In genomic region chr17:68196394-68197090, GRCh38 we compare ENCODE assay signal across 10 cellular contexts. TPM values are rescaled to one million over a fixed set of nuclear protein-coding genes. Genes with fewer than 3 reads are reported as not detected.
DNase-seq lines count a peak whose midpoint lies in the region; ATAC-seq lines count a peak whose summit lies in the region.
"Had no signal": no experiment of that assay in that cellular context is flagged by ENCODE, and none has a peak within 500 bp of the region (broad histone marks: within the 10 kb centered on the region; RNA-seq: fewer than 3 reads in every experiment).

No MANE protein-coding gene starts in this region.

- no peak overlapping the region for H3K9ac ChIP-seq in iPS-18a (ENCODE audit: low read length)

- peak overlapping the region; percentile 48 for H3K4me3 ChIP-seq in iPS-18a (ENCODE audit: low read length)

- CTCF ChIA-PET in activated CD8-positive, alpha-beta T cell treated with anti-CD3 and anti-CD28 coated beads, Interleukin-2, amount 10 ng/mL, durations not matched to agents 7 days and 5 days (lab: Charles Lee) = interaction anchor here (0.9 to 2.4 kb wide), 6 partner anchors 9 to 266 kb away, joined by 3 to 12 read pairs (median 4); no protein-coding TSS in a partner anchor

- H3K27ac Mint-ChIP-seq in activated CD8-positive, alpha-beta T cell treated with anti-CD3 and anti-CD28 coated beads, Interleukin-2, amount 10 ng/mL, durations not matched to agents 7 days and 5 days = no peak overlapping the region

- peaks cover 2% of the 10 kb centered on the region for H3K4me1 ChIP-seq in iPS-18a (ENCODE audit: control insufficient read depth, low read depth, low read length)

- POLR2A ChIA-PET in activated CD8-positive, alpha-beta T cell treated with anti-CD3 and anti-CD28 coated beads, Interleukin-2, amount 10 ng/mL, durations not matched to agents 7 days and 5 days (lab: Charles Lee) = interaction anchor here (1.0 to 1.4 kb wide), 2 partner anchors 10 to 12 kb away, joined by 3 to 5 read pairs; no protein-coding TSS in a partner anchor

- H3K4me1 Mint-ChIP-seq in activated CD8-positive, alpha-beta T cell treated with anti-CD3 and anti-CD28 coated beads, Interleukin-2, amount 10 ng/mL, durations not matched to agents 7 days and 5 days (ENCODE audit: low read depth) = peaks cover 50% of the 10 kb centered on the region

- H3K4me3 Mint-ChIP-seq in activated CD8-positive, alpha-beta T cell treated with anti-CD3 and anti-CD28 coated beads, Interleukin-2, amount 10 ng/mL, durations not matched to agents 7 days and 5 days = peak overlapping the region; percentile 25

- H3K27me3 ChIP-seq in iPS-18a (ENCODE audit: control insufficient read depth, insufficient read depth, low read length) = peaks cover 96% of the 10 kb centered on the region

- no peak for ATAC-seq in activated CD8-positive, alpha-beta T cell treated with anti-CD3 and anti-CD28 coated beads, Interleukin-2, amount 10 ng/mL, durations not matched to agents 7 days and 5 days
- no peak for ATAC-seq in HG03135 (IDR thresholded peaks at IDR 0.05; ENCODE audit: unreplicated experiment)

- H3K36me3 Mint-ChIP-seq in activated CD8-positive, alpha-beta T cell treated with anti-CD3 and anti-CD28 coated beads, Interleukin-2, amount 10 ng/mL, durations not matched to agents 7 days and 5 days (ENCODE audit: low read depth) = no peaks in the 10 kb centered on the region

- H3K27ac ChIP-seq in iPS-18a (ENCODE audit: low read length) = no peak overlapping the region
- H3K27ac ChIP-seq: pancreas had no signal

- peaks cover 3% of the 10 kb centered on the region for H3K9me3 ChIP-seq in iPS-18a (ENCODE audit: control insufficient read depth, low read depth, low read length)
- H3K9me3 ChIP-seq: pancreas had no signal

- DNase-seq in NCI-H1417 (lab: John Stamatoyannopoulos, UW) (peak in 2 of 3 experiments; percentile 33 to 44), NCI-H1417 treated with DMSO at 0.1 percent for 48 hours (lab: John Stamatoyannopoulos, UW) (no peak), NCI-H526 treated with DMSO at 0.1 percent for 48 hours (lab: John Stamatoyannopoulos, UW) (no peak), SHP77 treated with DMSO at 0.1 percent for 48 hours (lab: John Stamatoyannopoulos, UW) (no peak)
- DNase-seq in activated CD8-positive, alpha-beta T cell treated with anti-CD3 and anti-CD28 coated beads, Interleukin-2, amount 10 ng/mL, durations not matched to agents 7 days and 5 days = peak; percentile 18
- peak; percentile 14 for DNase-seq in stimulated activated naive CD4-positive, alpha-beta T cell treated with Interleukin-2 at 50 U/mL for 16 hours (lab: John Stamatoyannopoulos, UW)
- DNase-seq: NCI-H774 had no signal

- no peaks in the 10 kb centered on the region for H3K9me3 Mint-ChIP-seq in activated CD8-positive, alpha-beta T cell treated with anti-CD3 and anti-CD28 coated beads, Interleukin-2, amount 10 ng/mL, durations not matched to agents 7 days and 5 days (ENCODE audit: insufficient read depth)

- H3K27me3 Mint-ChIP-seq in activated CD8-positive, alpha-beta T cell treated with anti-CD3 and anti-CD28 coated beads, Interleukin-2, amount 10 ng/mL, durations not matched to agents 7 days and 5 days (ENCODE audit: low read depth) = peaks cover 56% of the 10 kb centered on the region

- no peaks in the 10 kb centered on the region for H3K36me3 ChIP-seq in iPS-18a (ENCODE audit: control insufficient read depth, low read depth, low read length)
- H3K36me3 ChIP-seq: pancreas had no signal

RNA-seq across cellular contexts. Expression of gene AMZ2, which starts 51.3 kb away (rescaled TPM):
- total RNA-seq in activated CD8-positive, alpha-beta T cell treated with anti-CD3 and anti-CD28 coated beads, Interleukin-2, amount 10 ng/mL, durations not matched to agents 7 days and 5 days = 10 to 100 TPM; 79.9 to 80.0 TPM

Comparison
In these comparisons a context has a peak if more than half of its experiments do, and no peak if none do; other contexts are left out.
1. DNase-seq: peak in NCI-H1417 (2 of 3), activated CD8-positive, alpha-beta T cell treated with anti-CD3 and anti-CD28 coated beads, Interleukin-2, amount 10 ng/mL, durations not matched to agents 7 days and 5 days (single experiment) and stimulated activated naive CD4-positive, alpha-beta T cell treated with Interleukin-2 at 50 U/mL for 16 hours (single experiment); none in NCI-H1417 treated with DMSO at 0.1 percent for 48 hours (single experiment), NCI-H526 treated with DMSO at 0.1 percent for 48 hours (single experiment) and SHP77 treated with DMSO at 0.1 percent for 48 hours (single experiment).